Comparison of ENCODE assay signal across 18 cellular contexts in genomic region chr5:33227247-33227646, GRCh38.
DNase-seq lines count a peak whose midpoint lies in the region; TF ChIP-seq lines count a peak whose summit lies in the region.
"Had no signal": no experiment of that assay in that cellular context is flagged by ENCODE, and none has a peak within 500 bp of the region (broad histone marks: within the 10 kb centered on the region; RNA-seq: fewer than 3 reads in every experiment).

No MANE protein-coding gene starts in this region.

- H3K4me2 ChIP-seq in PC-9: no peak overlapping the region
- H3K4me2 ChIP-seq: BLaER1, KMS-11 had no signal

- no peaks in the 10 kb centered on the region for H3K27me3 Mint-ChIP-seq in neural crest cell (ENCODE audit: low read depth)
- no peaks in the 10 kb centered on the region for H3K27me3 Mint-ChIP-seq in MCF 10A (ENCODE audit: insufficient read depth, unreplicated experiment)

- no peaks in the 10 kb centered on the region for H3K36me3 ChIP-seq in PC-9 (ENCODE audit: low read depth)
- H3K36me3 ChIP-seq in ectodermal cell (ENCODE audit: control insufficient read depth, insufficient read depth, low read length): no peaks in the 10 kb centered on the region
- H3K36me3 ChIP-seq: BLaER1 had no signal

- H3K9me2 ChIP-seq in PC-9 (ENCODE audit: insufficient read depth): no peaks in the 10 kb centered on the region

- no peaks in the 10 kb centered on the region for H3K4me1 ChIP-seq in PC-9 (replicated peaks; ENCODE audit: insufficient read depth)
- H3K4me1 ChIP-seq in ectodermal cell (ENCODE audit: control insufficient read depth, insufficient read depth, low read length): no peaks in the 10 kb centered on the region
- H3K4me1 ChIP-seq: BLaER1 had no signal

- peaks cover 3% of the 10 kb centered on the region for H3K36me3 Mint-ChIP-seq in neural crest cell (ENCODE audit: low read depth)
- H3K36me3 Mint-ChIP-seq in MCF 10A (ENCODE audit: insufficient read depth, unreplicated experiment): no peaks in the 10 kb centered on the region
- H3K36me3 Mint-ChIP-seq: CD8-positive, alpha-beta T cell had no signal

- BruUV-seq in PC-9 (replicated peaks; lab: Mats Ljungman, UMichigan) (no TSS peak), MCF 10A (replicated peaks; lab: Mats Ljungman, UMichigan) (no TSS peak)

- 0 out of 2 replicates have a peak overlapping the region, but pooled peaks have one; percentile 14 for H2AFZ ChIP-seq in PC-9

- H3K79me2 ChIP-seq in PC-9 (ENCODE audit: low read depth): no peaks in the 10 kb centered on the region

- no peaks in the 10 kb centered on the region for H3F3A ChIP-seq in PC-9 (ENCODE audit: insufficient read depth, low read depth)

- intact Hi-C loops in PC-9 (cut with micrococcal nuclease; ENCODE audit: unreplicated experiment): no loop called here
- intact Hi-C loops in MCF 10A (cut with micrococcal nuclease): no loop called here

- H3K4me3 Mint-ChIP-seq in neural crest cell (no peak overlapping the region), MCF 10A (ENCODE audit: unreplicated experiment) (no peak overlapping the region)
- H3K4me3 Mint-ChIP-seq: CD8-positive, alpha-beta T cell; HFFc6 had no signal

- peak overlapping the region; percentile 54 for H3K27ac Mint-ChIP-seq in neural crest cell (ENCODE audit: unreplicated experiment)
- H3K27ac Mint-ChIP-seq in MCF 10A (ENCODE audit: low read depth, unreplicated experiment): no peak overlapping the region
- H3K27ac Mint-ChIP-seq: CD8-positive, alpha-beta T cell; HFFc6 had no signal

- H3K9me3 ChIP-seq in PC-9 (ENCODE audit: insufficient read depth, low read depth) (no peaks in the 10 kb centered on the region), ectodermal cell (ENCODE audit: control insufficient read depth, low read length) (no peaks in the 10 kb centered on the region)
- H3K9me3 ChIP-seq: BLaER1 had no signal

- no peak overlapping the region for H3K27ac ChIP-seq in PC-9
- peak overlapping the region; percentile 45 for H3K27ac ChIP-seq in ectodermal cell (ENCODE audit: insufficient read depth, low read depth, low read length, poor library complexity, severe bottlenecking)
- H3K27ac ChIP-seq: BLaER1, KMS-11 had no signal

- no peaks in the 10 kb centered on the region for H4K20me1 ChIP-seq in PC-9 (ENCODE audit: insufficient read depth)
- H4K20me1 ChIP-seq: BLaER1 had no signal

- TF ChIP-seq CTCF in PC-9 (conservative IDR thresholded peaks at IDR 0.05) (no peak), neural crest cell (conservative IDR thresholded peaks at IDR 0.05) (no peak), MCF 10A (IDR thresholded peaks at IDR 0.05; ENCODE audit: unreplicated experiment) (no peak)

- H3K27me3 ChIP-seq in PC-9 (ENCODE audit: insufficient read depth, low read depth) (no peaks in the 10 kb centered on the region), ectodermal cell (ENCODE audit: control insufficient read depth, insufficient read depth, low read length, poor library complexity, severe bottlenecking) (no peaks in the 10 kb centered on the region)
- H3K27me3 ChIP-seq: BLaER1 had no signal

- H3K9me3 Mint-ChIP-seq in neural crest cell (peaks cover 8% of the 10 kb centered on the region), MCF 10A (ENCODE audit: unreplicated experiment) (no peaks in the 10 kb centered on the region)

- peaks cover 25% of the 10 kb centered on the region for H3K4me1 Mint-ChIP-seq in neural crest cell
- H3K4me1 Mint-ChIP-seq in MCF 10A (ENCODE audit: insufficient read depth, unreplicated experiment): no peaks in the 10 kb centered on the region

- DNase-seq in PC-9 (no peak), neural crest cell (ENCODE audit: low read depth, low spot score) (no peak), NCI-H82 (lab: John Stamatoyannopoulos, UW) (no peak), MCF 10A (ENCODE audit: unreplicated experiment) (no peak), cortex of kidney (lab: John Stamatoyannopoulos, UW) (no peak), Ammon's horn (ENCODE audit: low spot score) (no peak)
- DNase-seq: CD8-positive, alpha-beta T cell; DMS79; HFFc6; NCI-H1092 treated with DMSO at 0.1 percent for 48 hours; NCI-H1694 treated with DMSO at 0.1 percent for 48 hours; NCI-H2107; NCI-H226; NCI-H524 treated with DMSO at 0.1 percent for 48 hours; SHP77 treated with DMSO at 0.1 percent for 48 hours had no signal

- CTCF ChIA-PET in PC-9 (lab: Charles Lee) (no interaction called here), MCF 10A (lab: Yijun Ruan, JAX) (no interaction called here)

- H3K4me3 ChIP-seq in PC-9 (no peak overlapping the region), ectodermal cell (ENCODE audit: insufficient read depth, low read depth, low read length) (no peak overlapping the region)
- H3K4me3 ChIP-seq: BLaER1 had no signal

- POLR2A ChIA-PET in PC-9 (lab: Charles Lee; ENCODE audit: unreplicated experiment): no interaction called here
- POLR2A ChIA-PET in MCF 10A (lab: Yijun Ruan, JAX): no interaction called here
